ENCODE assay signal across 8 cellular contexts in genomic region chr6:89411269-89412070, GRCh38. TPM values are rescaled to one million over a fixed set of nuclear protein-coding genes. Genes with fewer than 3 reads are reported as not detected.
DNase-seq lines count a peak whose midpoint lies in the region; ATAC-seq and TF ChIP-seq lines count a peak whose summit lies in the region.

No MANE protein-coding gene starts in this region.

- H3K4me1 ChIP-seq in cardiac muscle cell (ENCODE audit: low read depth): peaks cover 29% of the 10 kb centered on the region

- no peaks in the 10 kb centered on the region for H3K9me3 ChIP-seq in cardiac muscle cell (ENCODE audit: low read depth)

- H3K27ac ChIP-seq in cardiac muscle cell: peak overlapping the region; percentile 94

- H3K4me3 ChIP-seq in cardiac muscle cell: peak overlapping the region; percentile 72

- H3K36me3 ChIP-seq in cardiac muscle cell: no peaks in the 10 kb centered on the region

- peak; percentile 43 for ATAC-seq in HG02798 (IDR thresholded peaks at IDR 0.05; ENCODE audit: poor library complexity, unreplicated experiment)

- intact Hi-C loops in posterior cingulate gyrus (cut with DNase I): loop anchor here (5.0 kb wide), 2 partner anchors 39 to 59 kb away; partner anchors contain the start of gene UBE2J1

- DNase-seq in NCI-H1417 (lab: John Stamatoyannopoulos, UW) (peak; percentile 23 to 82 (median 73)), NCI-H1417 treated with DMSO at 0.1 percent for 48 hours (lab: John Stamatoyannopoulos, UW) (no peak), NCI-H2171 treated with DMSO at 0.1 percent for 48 hours (lab: John Stamatoyannopoulos, UW) (peak; percentile 59), cardiac muscle cell (ENCODE audit: low read depth in 1 of 2, low spot score in 1 of 2) (peak; percentile 12 to 85), posterior cingulate gyrus (peak in 8 of 10 donors; percentile 24 to 90 (median 43)), NCI-H2107 (lab: John Stamatoyannopoulos, UW) (no peak)
- DNase-seq in activated naive CD4-positive, alpha-beta T cell treated with Interleukin-2 at 50 U/mL for 16 hours: peak; percentile 28

- TF ChIP-seq CTCF in cardiac muscle cell (IDR thresholded peaks at IDR 0.05; ENCODE audit: low read depth, low read length): no peak

- H3K27me3 ChIP-seq in cardiac muscle cell: no peaks in the 10 kb centered on the region

RNA-seq across cellular contexts. Expression of gene RRAGD, which starts 0.6 kb away (rescaled TPM):
- 32.4 and 33.2 TPM in 2 replicates for total RNA-seq in cardiac muscle cell
- polyA plus RNA-seq in cardiac muscle cell: 39.8 and 40.1 TPM in 2 replicates

RNA-seq across cellular contexts. Expression of gene ANKRD6, which starts 21.5 kb away (rescaled TPM):
- 13.7 and 21.5 TPM in 2 replicates for total RNA-seq in cardiac muscle cell
- polyA plus RNA-seq in cardiac muscle cell: 10.3 and 16.0 TPM in 2 replicates

RNA-seq across cellular contexts. Expression of gene UBE2J1, which starts 58.9 kb away (rescaled TPM):
- total RNA-seq in cardiac muscle cell: 17.9 and 19.8 TPM in 2 replicates
- 26.4 and 28.7 TPM in 2 replicates for polyA plus RNA-seq in cardiac muscle cell

Comparison
In these comparisons a context has a peak if more than half of its experiments do, and no peak if none do; other contexts are left out.
1. DNase-seq: peak in NCI-H1417 (3 of 3), NCI-H2171 treated with DMSO at 0.1 percent for 48 hours (single experiment), activated naive CD4-positive, alpha-beta T cell treated with Interleukin-2 at 50 U/mL for 16 hours (single experiment), cardiac muscle cell (2 of 2) and posterior cingulate gyrus (8 of 10); none in NCI-H1417 treated with DMSO at 0.1 percent for 48 hours (single experiment) and NCI-H2107 (single experiment).